8 cellular contexts compared by ENCODE assay signal in the genomic region with DNA sequence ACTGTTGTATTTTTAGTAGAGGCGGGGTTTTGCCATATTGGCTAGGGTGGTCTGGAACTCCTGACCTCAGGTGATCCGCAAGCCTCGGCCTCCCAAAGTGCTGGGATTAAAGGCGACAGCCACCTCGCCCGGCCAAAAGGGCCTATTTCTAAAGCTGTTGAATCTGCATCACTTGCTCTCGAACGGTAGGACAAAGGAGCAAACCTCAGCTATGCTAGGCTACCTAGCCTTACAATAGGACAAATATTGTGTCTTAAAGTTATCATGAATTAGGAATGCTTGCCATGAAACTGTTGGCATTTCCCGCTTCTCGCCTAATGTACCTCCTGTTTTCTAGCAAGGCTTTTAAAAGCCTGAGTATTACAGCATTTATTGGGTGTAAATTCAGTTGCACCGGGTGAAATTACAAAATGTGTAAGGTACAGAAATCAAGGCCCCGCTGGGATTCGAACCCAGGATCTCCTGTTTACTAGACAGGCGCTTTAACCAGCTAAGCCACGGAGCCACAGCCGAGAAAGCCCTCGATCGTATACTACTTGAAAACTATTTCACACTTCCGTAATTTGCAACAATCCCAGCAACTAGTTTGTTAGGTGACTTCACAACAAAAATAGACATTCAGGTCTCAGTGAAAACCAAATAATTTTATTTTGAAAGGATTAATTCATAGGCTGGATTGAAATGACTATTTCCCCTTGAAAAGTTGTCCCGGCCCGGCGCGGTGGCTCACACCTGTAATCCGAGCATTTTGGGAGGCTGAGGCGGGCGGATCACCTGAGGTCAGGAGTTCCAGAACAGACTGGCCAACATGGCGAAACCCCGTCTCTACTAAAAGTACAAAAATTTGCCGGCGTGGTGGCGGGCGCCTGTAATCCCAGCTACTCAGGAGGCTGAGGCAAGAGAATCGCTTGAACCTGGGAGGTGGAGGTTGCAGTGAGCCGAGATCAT.
DNase-seq lines count a peak whose midpoint lies in the region; ATAC-seq and TF ChIP-seq lines count a peak whose summit lies in the region.

No MANE protein-coding gene starts in this region.

- TF ChIP-seq CTCF in DND-41 (IDR thresholded peaks at IDR 0.05; ENCODE audit: borderline replicate concordance, extremely low read depth, low read length, poor library complexity, severe bottlenecking) (no peak), WERI-Rb-1 (IDR thresholded peaks at IDR 0.05; ENCODE audit: low read depth, low read length) (no peak)

- H3K9ac ChIP-seq in DND-41 (ENCODE audit: low read depth, low read length): no peak overlapping the region

- peaks cover 2% of the 10 kb centered on the region for H3K36me3 Mint-ChIP-seq in IgD-negative memory B cell
- H3K36me3 Mint-ChIP-seq in activated naive CD4-positive, alpha-beta T cell treated with anti-CD3 and anti-CD28 coated beads, Interleukin-2, amount 50 U/mL, for 72 hours: peaks cover 17 to 23% of the 10 kb centered on the region in 2 donors

- H3K27me3 Mint-ChIP-seq in IgD-negative memory B cell: peaks cover 16% of the 10 kb centered on the region

- H3K4me2 ChIP-seq in DND-41 (ENCODE audit: insufficient read depth, low read length): no peak overlapping the region

- H3K79me2 ChIP-seq in DND-41 (ENCODE audit: insufficient read depth, low read length): no peaks in the 10 kb centered on the region

- no peak overlapping the region for H2AFZ ChIP-seq in DND-41 (ENCODE audit: low read depth, low read length)

- H3K4me1 ChIP-seq in DND-41 (ENCODE audit: insufficient read depth, low read length) (peaks cover 24% of the 10 kb centered on the region), SJCRH30 (no peaks in the 10 kb centered on the region)

- H3K4me3 ChIP-seq in DND-41 (ENCODE audit: low read depth in 1 of 2, low read length in 2 of 2) (no peak overlapping the region), SJCRH30 (no peak overlapping the region), WERI-Rb-1 (ENCODE audit: low read depth, low read length) (no peak overlapping the region)

- DNase-seq in DND-41: peak; percentile 55
- peak; percentile 13 to 25 for DNase-seq in SJCRH30
- DNase-seq in activated naive CD4-positive, alpha-beta T cell treated with anti-CD3 and anti-CD28 coated beads, Interleukin-2, amount 50 U/mL, for 72 hours (ENCODE audit: low spot score in 2 of 2): peak; percentile 59 to 63
- peak; percentile 71 for DNase-seq in left kidney (ENCODE audit: low read depth, low spot score)
- no peak for DNase-seq in cortex of kidney (lab: John Stamatoyannopoulos, UW)
- no peak for DNase-seq in WERI-Rb-1
- DNase-seq in midbrain (lab: John Stamatoyannopoulos, UW): no peak

- H3K36me3 ChIP-seq in DND-41 (ENCODE audit: insufficient read depth, low read length) (no peaks in the 10 kb centered on the region), SJCRH30 (no peaks in the 10 kb centered on the region), WERI-Rb-1 (no peaks in the 10 kb centered on the region)

- peak overlapping the region; percentile 82 to 95 (median 92) for H3K27ac Mint-ChIP-seq in IgD-negative memory B cell
- peak overlapping the region; percentile 86 to 92 for H3K27ac Mint-ChIP-seq in activated naive CD4-positive, alpha-beta T cell treated with anti-CD3 and anti-CD28 coated beads, Interleukin-2, amount 50 U/mL, for 72 hours

- no peaks in the 10 kb centered on the region for H3K27me3 ChIP-seq in DND-41 (ENCODE audit: insufficient read depth, low read length, poor library complexity)
- no peaks in the 10 kb centered on the region for H3K27me3 ChIP-seq in SJCRH30
- H3K27me3 ChIP-seq in WERI-Rb-1 (ENCODE audit: insufficient read depth, low read depth, severe bottlenecking): peaks cover 39% of the 10 kb centered on the region

- H4K20me1 ChIP-seq in DND-41 (ENCODE audit: insufficient read depth, low read length): no peaks in the 10 kb centered on the region

- peaks cover 17 to 31% (median 18%) of the 10 kb centered on the region in 3 donors for H3K4me1 Mint-ChIP-seq in IgD-negative memory B cell

- no peak overlapping the region for H3K27ac ChIP-seq in DND-41 (ENCODE audit: low read length)
- H3K27ac ChIP-seq in SJCRH30: no peak overlapping the region
- H3K27ac ChIP-seq in WERI-Rb-1: no peak overlapping the region

- ATAC-seq in DND-41 (ENCODE audit: insufficient read depth, low read depth): no peak
- peak; percentile 12 to 40 for ATAC-seq in activated naive CD4-positive, alpha-beta T cell treated with anti-CD3 and anti-CD28 coated beads, Interleukin-2, amount 50 U/mL, for 72 hours

- peak overlapping the region in 3 of 4 donors; percentile 9 to 78 (median 17) for H3K4me3 Mint-ChIP-seq in IgD-negative memory B cell

- H3K9me3 Mint-ChIP-seq in IgD-negative memory B cell: peaks cover 0 to 10% (median 2%) of the 10 kb centered on the region in 3 donors
- peaks cover 0 to 4% of the 10 kb centered on the region in 2 donors for H3K9me3 Mint-ChIP-seq in activated naive CD4-positive, alpha-beta T cell treated with anti-CD3 and anti-CD28 coated beads, Interleukin-2, amount 50 U/mL, for 72 hours

- H3K9me3 ChIP-seq in DND-41 (ENCODE audit: insufficient read depth, low read length, severe bottlenecking) (no peaks in the 10 kb centered on the region), SJCRH30 (replicated peaks) (no peaks in the 10 kb centered on the region), WERI-Rb-1 (ENCODE audit: severe bottlenecking) (peaks cover 19% of the 10 kb centered on the region)

Comparison
In these comparisons a context has a peak if more than half of its experiments do, and no peak if none do; other contexts are left out.
1. DNase-seq: peak in DND-41 (single experiment), SJCRH30 (2 of 2), activated naive CD4-positive, alpha-beta T cell treated with anti-CD3 and anti-CD28 coated beads, Interleukin-2, amount 50 U/mL, for 72 hours (2 of 2) and left kidney (single experiment); none in cortex of kidney (single experiment), WERI-Rb-1 (single experiment) and midbrain (single experiment).